ENCODE assay signal across 1 cellular context in genomic region chr9:128091144-128091543, GRCh38.
TF ChIP-seq lines count a peak whose summit lies in the region.

No MANE protein-coding gene starts in this region.

TF ChIP-seq in HepG2, 621 proteins besides CTCF, POLR2A, EP300 and RAD21:
- TF ChIP-seq MEIS2 (CRISPR knock-in tag; IDR thresholded peaks at IDR 0.05) (no peak), MEF2D (CRISPR knock-in tag; IDR thresholded peaks at IDR 0.05) (no peak), RARA (CRISPR knock-in tag; IDR thresholded peaks at IDR 0.05) (no peak), KAT7 (CRISPR knock-in tag; IDR thresholded peaks at IDR 0.05; ENCODE audit: borderline replicate concordance) (no peak), FOXM1 (CRISPR knock-in tag; IDR thresholded peaks at IDR 0.05) (no peak)
